ENCODE assay signal across 16 cellular contexts in the genomic region with DNA sequence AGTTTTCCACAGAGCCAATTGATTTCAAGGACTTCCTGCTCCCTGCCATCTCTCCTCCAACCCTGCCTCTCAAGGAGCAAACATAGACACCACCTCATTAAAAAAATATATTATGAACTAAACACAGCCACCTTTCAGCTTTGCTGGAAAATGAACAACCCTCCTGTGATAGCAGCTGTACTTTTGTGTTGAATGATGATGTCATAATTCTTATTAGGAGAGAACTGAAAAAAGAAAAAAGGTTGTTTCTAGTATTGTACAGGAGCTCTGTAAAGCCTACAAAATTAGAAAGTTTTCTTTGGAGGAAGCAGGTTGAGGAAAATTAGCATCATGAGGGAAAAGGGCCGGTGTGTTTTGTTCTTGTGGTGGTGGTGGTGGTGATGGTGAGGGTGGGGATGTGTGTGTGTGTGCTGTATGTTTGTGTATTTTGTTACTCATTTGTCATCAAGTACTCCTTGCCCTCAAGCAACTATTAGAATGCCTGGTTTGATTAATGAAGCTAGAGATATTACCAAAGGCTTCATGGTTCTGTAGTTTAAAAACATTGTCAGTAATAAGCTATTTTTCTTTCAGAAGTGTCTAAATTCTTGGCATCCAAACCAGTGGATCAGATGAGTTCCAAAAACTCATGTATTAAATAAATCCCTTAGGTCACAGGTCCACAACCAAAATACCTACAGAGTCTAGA.
"Had no signal": no experiment of that assay in that cellular context is flagged by ENCODE, and none has a peak within 500 bp of the region (broad histone marks: within the 10 kb centered on the region; RNA-seq: fewer than 3 reads in every experiment).

No MANE protein-coding gene starts in this region.

- H3K4me3 ChIP-seq: lung, skin epidermis, thoracic aorta had no signal

- H3K9me3 ChIP-seq: thoracic aorta had no signal

- H3K27ac ChIP-seq: epithelial cell of prostate, skin epidermis, thoracic aorta had no signal

- ATAC-seq: activated T-helper 17 cell treated with anti-CD3 and anti-CD28 coated beads, Interleukin-2, amount 50 U/mL, for 72 hours; effector memory CD8-positive, alpha-beta T cell; naive thymus-derived CD4-positive, alpha-beta T cell; stimulated activated naive CD8-positive, alpha-beta T cell treated with anti-CD3 and anti-CD28 coated beads, Interleukin-15, amount 100 ng/mL, for 72 hours had no signal

- H3K36me3 ChIP-seq: thoracic aorta had no signal

- DNase-seq: activated CD4-positive, alpha-beta T cell treated with anti-CD3 and anti-CD28 coated beads, Interleukin-2, amount 10 ng/mL, durations not matched to agents 7 days and 5 days; activated CD4-positive, CD25-positive, alpha-beta regulatory T cell; activated naive CD4-positive, alpha-beta T cell treated with anti-CD3 and anti-CD28 coated beads for 36 hours; activated T-cell treated with anti-CD3 and anti-CD28 coated beads for 4 hours; effector memory CD8-positive, alpha-beta T cell; immature natural killer cell; left cardiac atrium; naive thymus-derived CD4-positive, alpha-beta T cell; occipital lobe; stimulated activated CD4-positive, alpha-beta T cell treated with anti-CD3 and anti-CD28 coated beads, Interleukin-4, amount 100 ng/mL, for 4 hours; stimulated activated naive CD8-positive, alpha-beta T cell treated with anti-CD3 and anti-CD28 coated beads, Interleukin-15, amount 100 ng/mL, for 72 hours had no signal
